In genomic region chr22:46614070-46614931, GRCh38 we compare ENCODE assay signal across 8 cellular contexts. TPM values are rescaled to one million over a fixed set of nuclear protein-coding genes. Genes with fewer than 3 reads are reported as not detected.
A peak's percentile ranks its signal among the peaks of the same experiment; 100 is the strongest.
DNase-seq lines count a peak whose midpoint lies in the region; ATAC-seq and TF ChIP-seq lines count a peak whose summit lies in the region.

No MANE protein-coding gene starts in this region.

- H3K36me3 Mint-ChIP-seq in stimulated activated memory B cell treated with anti-CD40 and anti-IgM and Interleukin-4, amounts not matched to agents 10 μg/mL and 1 μg/mL and 100 μg/mL, for 72 hours: no peaks in the 10 kb centered on the region

- no peak overlapping the region for H3K27ac ChIP-seq in gastroesophageal sphincter

- peak overlapping the region; percentile 90 for H3K27ac Mint-ChIP-seq in stimulated activated memory B cell treated with anti-CD40 and anti-IgM and Interleukin-4, amounts not matched to agents 10 μg/mL and 1 μg/mL and 100 μg/mL, for 72 hours

- TF ChIP-seq CTCF in gastroesophageal sphincter (IDR thresholded peaks at IDR 0.05): no peak

- peak overlapping the region; percentile 88 for H3K4me3 Mint-ChIP-seq in stimulated activated memory B cell treated with anti-CD40 and anti-IgM and Interleukin-4, amounts not matched to agents 10 μg/mL and 1 μg/mL and 100 μg/mL, for 72 hours

- 85 to 88% methylated on average over 17 to 27 of the region's 30 CpGs for WGBS in gastroesophageal sphincter (ENCODE audit: low coverage in 1 of 2), 2 donors

- no peaks in the 10 kb centered on the region for H3K36me3 ChIP-seq in gastroesophageal sphincter

- H3K9me3 ChIP-seq in gastroesophageal sphincter: no peaks in the 10 kb centered on the region

- H3K9me3 Mint-ChIP-seq in stimulated activated memory B cell treated with anti-CD40 and anti-IgM and Interleukin-4, amounts not matched to agents 10 μg/mL and 1 μg/mL and 100 μg/mL, for 72 hours: no peaks in the 10 kb centered on the region

- no peaks in the 10 kb centered on the region for H3K27me3 Mint-ChIP-seq in stimulated activated memory B cell treated with anti-CD40 and anti-IgM and Interleukin-4, amounts not matched to agents 10 μg/mL and 1 μg/mL and 100 μg/mL, for 72 hours

- peaks cover 0 to 50% (median 16%) of the 10 kb centered on the region in 3 donors for H3K4me1 ChIP-seq in gastroesophageal sphincter

- no peak for TF ChIP-seq EP300 in gastroesophageal sphincter (IDR thresholded peaks at IDR 0.05)

- peak; percentile 46 to 48 for DNase-seq in activated CD8-positive, alpha-beta memory T cell treated with anti-CD3 and anti-CD28 coated beads for 1 hour (ENCODE audit: extremely low read depth in 1 of 2, low read depth in 1 of 2)
- DNase-seq in germinal center (ENCODE audit: low spot score): peak; percentile 65
- DNase-seq in MV-4-11 (lab: John Stamatoyannopoulos, UW): no peak
- no peak for DNase-seq in NCI-H1694 treated with DMSO at 0.1 percent for 48 hours (lab: John Stamatoyannopoulos, UW)
- DNase-seq in kidney glomerular epithelial cell (lab: John Stamatoyannopoulos, UW): no peak

- H3K4me3 ChIP-seq in gastroesophageal sphincter: no peak overlapping the region

- H3K27me3 ChIP-seq in gastroesophageal sphincter: no peaks in the 10 kb centered on the region

- ATAC-seq in HG02642 (IDR thresholded peaks at IDR 0.05; ENCODE audit: poor library complexity, unreplicated experiment) (peak; percentile 44), gastroesophageal sphincter (no peak)
- peak; percentile 78 for ATAC-seq in stimulated activated memory B cell treated with anti-CD40 and anti-IgM and Interleukin-4, amounts not matched to agents 10 μg/mL and 1 μg/mL and 100 μg/mL, for 72 hours

- TF ChIP-seq POLR2A in gastroesophageal sphincter (IDR thresholded peaks at IDR 0.05): no peak

- peaks cover 49% of the 10 kb centered on the region for H3K4me1 Mint-ChIP-seq in stimulated activated memory B cell treated with anti-CD40 and anti-IgM and Interleukin-4, amounts not matched to agents 10 μg/mL and 1 μg/mL and 100 μg/mL, for 72 hours

RNA-seq across cellular contexts. Expression of gene GRAMD4, which starts 5.9 kb away (rescaled TPM):
- total RNA-seq in gastroesophageal sphincter: 10 to 100 TPM; 10.8 to 53.3 (median 33.2) TPM

Comparison
In these comparisons a context has a peak if more than half of its experiments do, and no peak if none do; other contexts are left out.
1. DNase-seq: peak in activated CD8-positive, alpha-beta memory T cell treated with anti-CD3 and anti-CD28 coated beads for 1 hour (2 of 2) and germinal center (single experiment); none in MV-4-11 (single experiment), NCI-H1694 treated with DMSO at 0.1 percent for 48 hours (single experiment) and kidney glomerular epithelial cell (single experiment).